In the genomic region with DNA sequence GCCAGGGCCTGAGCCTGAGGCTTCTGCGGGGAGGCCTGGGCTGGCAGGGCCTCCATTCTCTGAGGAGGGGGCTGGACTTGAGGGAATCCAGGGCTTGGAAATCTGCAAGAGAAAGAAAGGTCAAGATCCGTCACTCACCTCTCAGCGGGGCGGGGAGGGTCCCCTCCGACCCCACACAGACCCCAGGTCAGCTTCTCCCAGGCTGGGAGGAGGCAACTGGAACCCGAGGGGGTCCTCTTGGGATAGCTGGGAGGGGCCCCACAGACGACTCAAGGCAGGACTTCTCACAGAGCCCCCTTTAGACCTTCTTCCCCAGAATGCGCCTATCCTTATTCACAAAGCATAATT, we compare ENCODE assay signal across 1 cellular context.
TF ChIP-seq lines count a peak whose summit lies in the region.

No MANE protein-coding gene starts in this region.

TF ChIP-seq in H1, 55 proteins besides CTCF, POLR2A, EP300 and RAD21:
- TF ChIP-seq FOSL1 (IDR thresholded peaks at IDR 0.05; ENCODE audit: insufficient read depth, low read depth, low read length) (no peak), KDM5A (IDR thresholded peaks at IDR 0.05; ENCODE audit: low read length) (no peak), KDM4A (IDR thresholded peaks at IDR 0.05; ENCODE audit: low read depth, low read length, severe bottlenecking) (no peak), BRCA1 (IDR thresholded peaks at IDR 0.05; ENCODE audit: low read depth, low read length) (no peak), SIX5 (IDR thresholded peaks at IDR 0.05; ENCODE audit: low read depth, low read length) (no peak), MAFK (IDR thresholded peaks at IDR 0.05; ENCODE audit: low read depth, low read length) (no peak), CBX8 (IDR thresholded peaks at IDR 0.05; ENCODE audit: borderline replicate concordance, low read depth, low read length) (no peak), RNF2 (IDR thresholded peaks at IDR 0.05; ENCODE audit: borderline replicate concordance, low read depth, low read length, missing control alignments, poor library complexity, severe bottlenecking) (no peak), SIRT6 (IDR thresholded peaks at IDR 0.05; ENCODE audit: low read length) (no peak), NANOG (IDR thresholded peaks at IDR 0.05; ENCODE audit: insufficient read depth, low read depth, low read length, poor library complexity, severe bottlenecking) (no peak)
- TF ChIP-seq, protein P1, sequence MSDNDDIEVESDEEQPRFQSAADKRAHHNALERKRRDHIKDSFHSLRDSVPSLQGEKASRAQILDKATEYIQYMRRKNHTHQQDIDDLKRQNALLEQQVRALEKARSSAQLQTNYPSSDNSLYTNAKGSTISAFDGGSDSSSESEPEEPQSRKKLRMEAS (IDR thresholded peaks at IDR 0.05): no peak
- TF ChIP-seq, protein P2, sequence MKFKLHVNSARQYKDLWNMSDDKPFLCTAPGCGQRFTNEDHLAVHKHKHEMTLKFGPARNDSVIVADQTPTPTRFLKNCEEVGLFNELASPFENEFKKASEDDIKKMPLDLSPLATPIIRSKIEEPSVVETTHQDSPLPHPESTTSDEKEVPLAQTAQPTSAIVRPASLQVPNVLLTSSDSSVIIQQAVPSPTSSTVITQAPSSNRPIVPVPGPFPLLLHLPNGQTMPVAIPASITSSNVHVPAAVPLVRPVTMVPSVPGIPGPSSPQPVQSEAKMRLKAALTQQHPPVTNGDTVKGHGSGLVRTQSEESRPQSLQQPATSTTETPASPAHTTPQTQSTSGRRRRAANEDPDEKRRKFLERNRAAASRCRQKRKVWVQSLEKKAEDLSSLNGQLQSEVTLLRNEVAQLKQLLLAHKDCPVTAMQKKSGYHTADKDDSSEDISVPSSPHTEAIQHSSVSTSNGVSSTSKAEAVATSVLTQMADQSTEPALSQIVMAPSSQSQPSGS (IDR thresholded peaks at IDR 0.05; ENCODE audit: low read length): no peak
